8 cellular contexts compared by ENCODE assay signal in the genomic region with DNA sequence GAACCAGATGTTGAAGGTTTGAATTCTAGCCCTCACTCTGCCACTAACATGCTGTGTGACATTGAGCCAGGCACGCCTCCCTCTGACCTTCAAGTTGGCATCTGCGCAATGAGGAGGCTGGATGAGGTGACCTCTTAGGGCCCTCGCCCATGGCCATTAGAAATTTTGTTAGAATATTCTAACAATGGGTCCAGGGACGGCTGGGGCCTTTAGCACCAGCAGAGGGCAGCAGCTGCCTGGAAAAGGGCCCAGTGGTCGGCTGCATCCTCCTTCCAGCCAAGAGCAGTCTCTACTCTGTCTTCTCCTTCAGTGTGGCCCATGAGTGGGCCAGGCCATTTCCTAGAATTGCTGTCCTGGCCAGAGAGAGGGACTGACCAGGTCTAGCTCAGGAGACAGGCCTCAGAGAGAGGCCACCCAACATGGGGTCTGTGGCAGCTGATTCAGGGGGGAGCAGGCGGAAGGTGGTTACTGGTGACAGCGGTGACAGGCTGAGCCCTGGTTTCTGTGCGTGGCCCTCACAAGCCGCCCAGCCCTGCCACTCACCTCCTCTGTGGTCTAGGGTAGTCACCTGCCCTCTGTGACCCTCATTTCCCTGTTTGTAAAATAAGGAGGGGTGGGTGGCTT.
A peak's percentile ranks its signal among the peaks of the same experiment; 100 is the strongest.
DNase-seq lines count a peak whose midpoint lies in the region; ATAC-seq and TF ChIP-seq lines count a peak whose summit lies in the region.

No MANE protein-coding gene starts in this region.

- H3K27ac ChIP-seq in foreskin keratinocyte = no peak overlapping the region
- H3K27ac ChIP-seq in psoas muscle = no peak overlapping the region

- H3K27me3 ChIP-seq in foreskin keratinocyte (no peaks in the 10 kb centered on the region), psoas muscle (ENCODE audit: insufficient read depth in 3 of 3, low read length in 2 of 3) (no peaks in the 10 kb centered on the region)

- peaks cover 0 to 95% of the 10 kb centered on the region in 2 donors for H3K36me3 ChIP-seq in psoas muscle (ENCODE audit: insufficient read depth in 1 of 2, low read depth in 1 of 2)

- DNase-seq in activated T-cell treated with anti-CD3 and anti-CD28 coated beads for 48 hours (ENCODE audit: low read depth) = peak; percentile 9
- no peak for DNase-seq in activated T-cell treated with anti-CD3 and anti-CD28 coated beads for 4 hours
- peak; percentile 10 for DNase-seq in NCI-H146 treated with DMSO at 0.1 percent for 48 hours (lab: John Stamatoyannopoulos, UW; ENCODE audit: unreplicated experiment)
- DNase-seq in activated CD8-positive, alpha-beta memory T cell treated with anti-CD3 and anti-CD28 coated beads for 24 hours = peak; percentile 61
- DNase-seq in foreskin keratinocyte = peak in 1 of 2 donors; percentile 9
- DNase-seq in psoas muscle = peak; percentile 45 to 68
- no peak for DNase-seq in NCI-H187 treated with DMSO at 0.1 percent for 48 hours (lab: John Stamatoyannopoulos, UW)

- H3K4me1 ChIP-seq in foreskin keratinocyte (no peaks in the 10 kb centered on the region), psoas muscle (peaks cover 6% of the 10 kb centered on the region)

- H3K9me3 ChIP-seq in psoas muscle = no peaks in the 10 kb centered on the region

- no peak overlapping the region for H3K4me3 ChIP-seq in psoas muscle

- 53 to 63% (median 54%) methylated on average over 9 of the region's 9 CpGs for WGBS in psoas muscle, 3 donors

- TF ChIP-seq CTCF in foreskin keratinocyte (conservative IDR thresholded peaks at IDR 0.05) (peak; percentile 84), psoas muscle (IDR thresholded peaks at IDR 0.05) (peak; percentile 54)

- intact Hi-C loops in psoas muscle (cut with DNase I) = no loop called here

- ATAC-seq in foreskin keratinocyte (peak; percentile 63), psoas muscle (peak; percentile 50 to 56 (median 52)), GM19395 (IDR thresholded peaks at IDR 0.05; ENCODE audit: unreplicated experiment) (no peak)

Comparison
In these comparisons a context has a peak if more than half of its experiments do, and no peak if none do; other contexts are left out.
1. DNase-seq: peak in activated T-cell treated with anti-CD3 and anti-CD28 coated beads for 48 hours (single experiment), NCI-H146 treated with DMSO at 0.1 percent for 48 hours (single experiment), activated CD8-positive, alpha-beta memory T cell treated with anti-CD3 and anti-CD28 coated beads for 24 hours (single experiment) and psoas muscle (2 of 2); none in activated T-cell treated with anti-CD3 and anti-CD28 coated beads for 4 hours (single experiment) and NCI-H187 treated with DMSO at 0.1 percent for 48 hours (single experiment).